27 cellular contexts compared by ENCODE assay signal in genomic region chr6:2871102-2871501, GRCh38. TPM values are rescaled to one million over a fixed set of nuclear protein-coding genes. Genes with fewer than 3 reads are reported as not detected.
"Had no signal": no experiment of that assay in that cellular context is flagged by ENCODE, and none has a peak within 500 bp of the region (broad histone marks: within the 10 kb centered on the region; RNA-seq: fewer than 3 reads in every experiment).

No MANE protein-coding gene starts in this region.

- H3K9me3 ChIP-seq: left ventricle myocardium inferior, pancreas, prostate gland, sigmoid colon, suprapubic skin, thoracic aorta, tibial artery, upper lobe of right lung had no signal

- DNase-seq: hypothalamus; immature natural killer cell; islet precursor cell; left ventricle myocardium inferior; mesendoderm; naive thymus-derived CD4-positive, alpha-beta T cell; pancreas; posterior cingulate gyrus; retina; sigmoid colon; small intestine; spleen; stimulated activated CD4-positive, alpha-beta T cell treated with anti-CD3 and anti-CD28 coated beads, Interleukin-4, amount 100 ng/mL, for 24 hours; stimulated activated naive CD4-positive, alpha-beta T cell; tibial artery; upper lobe of right lung had no signal

- H3K9me3 Mint-ChIP-seq: immature natural killer cell; mesothelial cell of epicardium; natural killer cell treated with Interleukin-12 subunit alpha and Interleukin-12 subunit beta and Interleukin-15 and Interleukin-18, amount 100 ng/mL, for 72 hours; stimulated activated effector memory CD8-positive, alpha-beta T cell treated with anti-CD3 and anti-CD28 coated beads, Interleukin-12 subunit alpha, Interleukin-12 subunit beta, amount 100 ng/mL, for 72 hours had no signal

- FAIRE-seq: pancreas, small intestine, urothelium cell line had no signal

- H3K27ac Mint-ChIP-seq: immature natural killer cell; mesothelial cell of epicardium; naive thymus-derived CD4-positive, alpha-beta T cell; stimulated activated effector memory CD8-positive, alpha-beta T cell treated with anti-CD3 and anti-CD28 coated beads, Interleukin-12 subunit alpha, Interleukin-12 subunit beta, amount 100 ng/mL, for 72 hours; stimulated activated naive CD8-positive, alpha-beta T cell treated with anti-CD3 and anti-CD28 coated beads, Interleukin-15, Interleukin-2, amounts not matched to agents 100 ng/mL and 50 ng/mL, for 24 hours had no signal

- H3K27me3 ChIP-seq: pancreas, sigmoid colon, spleen, suprapubic skin, tibial artery, upper lobe of right lung had no signal

- H3K4me1 ChIP-seq: prostate gland had no signal

- H3K36me3 Mint-ChIP-seq: mesothelial cell of epicardium; natural killer cell treated with Interleukin-12 subunit alpha and Interleukin-12 subunit beta and Interleukin-15 and Interleukin-18, amount 100 ng/mL, for 72 hours had no signal

- ATAC-seq: naive thymus-derived CD4-positive, alpha-beta T cell; natural killer cell treated with Interleukin-12 subunit alpha and Interleukin-12 subunit beta and Interleukin-15 and Interleukin-18, amount 100 ng/mL, for 72 hours; pancreas; right cardiac atrium; stimulated activated effector memory CD8-positive, alpha-beta T cell treated with anti-CD3 and anti-CD28 coated beads, Interleukin-12 subunit alpha, Interleukin-12 subunit beta, amount 100 ng/mL, for 72 hours; upper lobe of right lung had no signal

- H3K27me3 Mint-ChIP-seq: naive thymus-derived CD4-positive, alpha-beta T cell; natural killer cell treated with Interleukin-12 subunit alpha and Interleukin-12 subunit beta and Interleukin-15 and Interleukin-18, amount 100 ng/mL, for 72 hours; stimulated activated naive CD8-positive, alpha-beta T cell treated with anti-CD3 and anti-CD28 coated beads, Interleukin-15, Interleukin-2, amounts not matched to agents 100 ng/mL and 50 ng/mL, for 24 hours had no signal

- H3K27ac ChIP-seq: left ventricle myocardium inferior, pancreas, prostate gland, sigmoid colon, suprapubic skin, thoracic aorta, tibial artery, upper lobe of right lung had no signal

- H3K4me3 Mint-ChIP-seq: immature natural killer cell; mesothelial cell of epicardium; naive thymus-derived CD4-positive, alpha-beta T cell; natural killer cell treated with Interleukin-12 subunit alpha and Interleukin-12 subunit beta and Interleukin-15 and Interleukin-18, amount 100 ng/mL, for 72 hours; stimulated activated effector memory CD8-positive, alpha-beta T cell treated with anti-CD3 and anti-CD28 coated beads, Interleukin-12 subunit alpha, Interleukin-12 subunit beta, amount 100 ng/mL, for 72 hours; stimulated activated naive CD8-positive, alpha-beta T cell treated with anti-CD3 and anti-CD28 coated beads, Interleukin-15, Interleukin-2, amounts not matched to agents 100 ng/mL and 50 ng/mL, for 24 hours had no signal

- H3K36me3 ChIP-seq: left ventricle myocardium inferior, pancreas, prostate gland, sigmoid colon, suprapubic skin, thoracic aorta, tibial artery, upper lobe of right lung had no signal

- H3K4me3 ChIP-seq: left ventricle myocardium inferior, lung, pancreas, prostate gland, sigmoid colon, spleen, suprapubic skin, thoracic aorta, tibial artery, upper lobe of right lung had no signal

RNA-seq across cellular contexts. Expression of gene SERPINB1, which starts 29.4 kb away (rescaled TPM):
- polyA plus RNA-seq: neural cell had no signal
